Comparison of ENCODE assay signal across 14 cellular contexts in genomic region chr3:142574665-142575064, GRCh38. TPM values are rescaled to one million over a fixed set of nuclear protein-coding genes. Genes with fewer than 3 reads are reported as not detected.
DNase-seq lines count a peak whose midpoint lies in the region; ATAC-seq and TF ChIP-seq lines count a peak whose summit lies in the region.
"Had no signal": no experiment of that assay in that cellular context is flagged by ENCODE, and none has a peak within 500 bp of the region (broad histone marks: within the 10 kb centered on the region; RNA-seq: fewer than 3 reads in every experiment).

No MANE protein-coding gene starts in this region.

- H3K4me3 ChIP-seq in cardiac muscle cell = no peak overlapping the region
- H3K4me3 ChIP-seq in testis = no peak overlapping the region
- H3K4me3 ChIP-seq: left lung had no signal

- no peaks in the 10 kb centered on the region for H3K27me3 Mint-ChIP-seq in activated T-helper 17 cell treated with anti-CD3 and anti-CD28 coated beads, Interleukin-2, amount 50 U/mL, for 72 hours
- no peaks in the 10 kb centered on the region for H3K27me3 Mint-ChIP-seq in Calu3 (ENCODE audit: unreplicated experiment)

- H3K36me3 ChIP-seq in cardiac muscle cell = no peaks in the 10 kb centered on the region
- H3K36me3 ChIP-seq in testis (ENCODE audit: low read depth, missing control alignments) = no peaks in the 10 kb centered on the region

- DNase-seq in cardiac muscle cell (ENCODE audit: low read depth in 1 of 2, low spot score in 1 of 2) = no peak
- no peak for DNase-seq in Right ventricle myocardium inferior (ENCODE audit: missing footprints)
- DNase-seq in NCI-H146 (lab: John Stamatoyannopoulos, UW) = peak; percentile 76
- no peak for DNase-seq in stimulated activated effector memory CD8-positive, alpha-beta T cell treated with anti-CD3 and anti-CD28 coated beads, Interleukin-12 subunit alpha, Interleukin-12 subunit beta, amount 100 ng/mL, for 72 hours (ENCODE audit: low spot score in 2 of 2)
- no peak for DNase-seq in DMS 273 treated with DMSO at 0.1 percent for 48 hours (lab: John Stamatoyannopoulos, UW)
- no peak for DNase-seq in testis
- DNase-seq in Calu3 = no peak
- DNase-seq: cerebellar nuclear complex, IMR-90, left lung, NCI-H1694 treated with DMSO at 0.1 percent for 48 hours, NCI-H510A treated with DMSO at 0.1 percent for 48 hours had no signal

- TF ChIP-seq CTCF in cardiac muscle cell (IDR thresholded peaks at IDR 0.05; ENCODE audit: low read depth, low read length) = no peak
- TF ChIP-seq CTCF in testis (IDR thresholded peaks at IDR 0.05) = no peak
- TF ChIP-seq CTCF in Calu3 (IDR thresholded peaks at IDR 0.05; ENCODE audit: unreplicated experiment) = no peak

- H3K4me3 Mint-ChIP-seq in activated T-helper 17 cell treated with anti-CD3 and anti-CD28 coated beads, Interleukin-2, amount 50 U/mL, for 72 hours = peak overlapping the region; percentile 98
- no peak overlapping the region for H3K4me3 Mint-ChIP-seq in stimulated activated effector memory CD8-positive, alpha-beta T cell treated with anti-CD3 and anti-CD28 coated beads, Interleukin-12 subunit alpha, Interleukin-12 subunit beta, amount 100 ng/mL, for 72 hours
- H3K4me3 Mint-ChIP-seq in Calu3 (ENCODE audit: low read depth, unreplicated experiment) = no peak overlapping the region

- no TSS peak for BruUV-seq in Calu3 (replicated peaks; lab: Mats Ljungman, UMichigan)

- H3K27me3 ChIP-seq in cardiac muscle cell = no peaks in the 10 kb centered on the region
- H3K27me3 ChIP-seq in testis = no peaks in the 10 kb centered on the region
- H3K27me3 ChIP-seq: left lung had no signal

- H3K9me3 Mint-ChIP-seq in activated T-helper 17 cell treated with anti-CD3 and anti-CD28 coated beads, Interleukin-2, amount 50 U/mL, for 72 hours = no peaks in the 10 kb centered on the region
- H3K9me3 Mint-ChIP-seq in stimulated activated effector memory CD8-positive, alpha-beta T cell treated with anti-CD3 and anti-CD28 coated beads, Interleukin-12 subunit alpha, Interleukin-12 subunit beta, amount 100 ng/mL, for 72 hours = no peaks in the 10 kb centered on the region
- no peaks in the 10 kb centered on the region for H3K9me3 Mint-ChIP-seq in Calu3 (ENCODE audit: low read depth, unreplicated experiment)

- TF ChIP-seq POLR2A in testis (IDR thresholded peaks at IDR 0.05) = no peak

- peak overlapping the region; percentile 26 for H3K27ac Mint-ChIP-seq in activated T-helper 17 cell treated with anti-CD3 and anti-CD28 coated beads, Interleukin-2, amount 50 U/mL, for 72 hours
- H3K27ac Mint-ChIP-seq in stimulated activated effector memory CD8-positive, alpha-beta T cell treated with anti-CD3 and anti-CD28 coated beads, Interleukin-12 subunit alpha, Interleukin-12 subunit beta, amount 100 ng/mL, for 72 hours = peak overlapping the region; percentile 33
- H3K27ac Mint-ChIP-seq in Calu3 (ENCODE audit: unreplicated experiment) = no peak overlapping the region

- H3K4me1 ChIP-seq in cardiac muscle cell (ENCODE audit: low read depth) (peaks cover 17% of the 10 kb centered on the region), testis (peaks cover 4% of the 10 kb centered on the region)

- H3K4me1 Mint-ChIP-seq in activated T-helper 17 cell treated with anti-CD3 and anti-CD28 coated beads, Interleukin-2, amount 50 U/mL, for 72 hours = peaks cover 28% of the 10 kb centered on the region
- H3K4me1 Mint-ChIP-seq in stimulated activated effector memory CD8-positive, alpha-beta T cell treated with anti-CD3 and anti-CD28 coated beads, Interleukin-12 subunit alpha, Interleukin-12 subunit beta, amount 100 ng/mL, for 72 hours = peaks cover 44% of the 10 kb centered on the region
- H3K4me1 Mint-ChIP-seq in Calu3 (ENCODE audit: low read depth, unreplicated experiment) = peaks cover 36% of the 10 kb centered on the region

- intact Hi-C loops in Right ventricle myocardium inferior (cut with DNase I) (loop anchor here (5.0 kb wide), 1 partner anchor 428 kb away; the partner anchor contains the start of gene U2SURP), testis (cut with DNase I; ENCODE audit: low total_unique reads) (no loop called here), Calu3 (cut with micrococcal nuclease; ENCODE audit: unreplicated experiment) (no loop called here)

- H3K27ac ChIP-seq in cardiac muscle cell (peak overlapping the region; percentile 15), testis (no peak overlapping the region)
- H3K27ac ChIP-seq: RWPE1 had no signal

- H3K36me3 Mint-ChIP-seq in activated T-helper 17 cell treated with anti-CD3 and anti-CD28 coated beads, Interleukin-2, amount 50 U/mL, for 72 hours (ENCODE audit: low read depth) = peaks cover 26% of the 10 kb centered on the region
- H3K36me3 Mint-ChIP-seq in stimulated activated effector memory CD8-positive, alpha-beta T cell treated with anti-CD3 and anti-CD28 coated beads, Interleukin-12 subunit alpha, Interleukin-12 subunit beta, amount 100 ng/mL, for 72 hours = peaks cover 30% of the 10 kb centered on the region
- peaks cover 60% of the 10 kb centered on the region for H3K36me3 Mint-ChIP-seq in Calu3 (ENCODE audit: insufficient read depth, unreplicated experiment)

- 53 to 57% methylated on average over 1 of the region's 1 CpG for WGBS in testis, 2 donors

- no peak for ATAC-seq in Right ventricle myocardium inferior
- no peak for ATAC-seq in activated T-helper 17 cell treated with anti-CD3 and anti-CD28 coated beads, Interleukin-2, amount 50 U/mL, for 72 hours (replicated peaks)
- ATAC-seq in stimulated activated effector memory CD8-positive, alpha-beta T cell treated with anti-CD3 and anti-CD28 coated beads, Interleukin-12 subunit alpha, Interleukin-12 subunit beta, amount 100 ng/mL, for 72 hours = no peak
- ATAC-seq: left lung had no signal

- CTCF ChIA-PET in Calu3 (lab: Charles Lee) = interaction anchor here (0.6 to 0.7 kb wide), 7 partner anchors 19 to 838 kb away, joined by 3 to 6 read pairs (median 3); no protein-coding TSS in a partner anchor

- H3K9me3 ChIP-seq in cardiac muscle cell (ENCODE audit: low read depth) (no peaks in the 10 kb centered on the region), testis (no peaks in the 10 kb centered on the region)
- H3K9me3 ChIP-seq: left lung had no signal

RNA-seq across cellular contexts. Expression of gene ATR, which starts 3.9 kb away (rescaled TPM):
- total RNA-seq in cardiac muscle cell = 11.2 and 15.7 TPM in 2 replicates
- polyA plus RNA-seq in cardiac muscle cell = 5.0 and 10.6 TPM in 2 replicates
- total RNA-seq in Right ventricle myocardium inferior = 8.5 TPM
- 10 to 100 TPM; 22.6 to 42.6 TPM for total RNA-seq in activated T-helper 17 cell treated with anti-CD3 and anti-CD28 coated beads, Interleukin-2, amount 50 U/mL, for 72 hours
- total RNA-seq in testis = 10 to 100 TPM; 34.9 to 42.8 TPM
- polyA plus RNA-seq in testis (ENCODE audit: insufficient read depth, low read depth, low replicate concordance) = 21.8 TPM
- total RNA-seq in Calu3 (2022) = 58.1 and 70.5 TPM in 2 replicates

RNA-seq across cellular contexts. Expression of gene PLS1, which starts 21.5 kb away (rescaled TPM):
- total RNA-seq in cardiac muscle cell (2.7 and 5.0 TPM in 2 replicates), Right ventricle myocardium inferior (2.5 TPM), testis (10 to 100 TPM in 1 of 2 donors, 1 to 10 TPM in 1; 5.1 to 10.6 TPM), Calu3 (2022) (155 and 165 TPM in 2 replicates)
- polyA plus RNA-seq in cardiac muscle cell (3.4 and 7.4 TPM in 2 replicates), testis (ENCODE audit: insufficient read depth, low read depth, low replicate concordance) (10.8 TPM)
- 1 to 10 TPM; 1.5 to 5.4 TPM for total RNA-seq in activated T-helper 17 cell treated with anti-CD3 and anti-CD28 coated beads, Interleukin-2, amount 50 U/mL, for 72 hours

Comparison
In these comparisons a context has a peak if more than half of its experiments do, and no peak if none do; other contexts are left out.
1. RNA of gene PLS1, which starts 21.5 kb away (total RNA-seq): 155 to 165 TPM in Calu3; 5.1 to 10.6 TPM in testis, 1.5 to 5.4 TPM in activated T-helper 17 cell treated with anti-CD3 and anti-CD28 coated beads, Interleukin-2, amount 50 U/mL, for 72 hours, 2.7 to 5.0 TPM in cardiac muscle cell and 2.5 TPM in Right ventricle myocardium inferior (single experiment); every median in the first group is over 10 times any median in the second.